In the genomic region with DNA sequence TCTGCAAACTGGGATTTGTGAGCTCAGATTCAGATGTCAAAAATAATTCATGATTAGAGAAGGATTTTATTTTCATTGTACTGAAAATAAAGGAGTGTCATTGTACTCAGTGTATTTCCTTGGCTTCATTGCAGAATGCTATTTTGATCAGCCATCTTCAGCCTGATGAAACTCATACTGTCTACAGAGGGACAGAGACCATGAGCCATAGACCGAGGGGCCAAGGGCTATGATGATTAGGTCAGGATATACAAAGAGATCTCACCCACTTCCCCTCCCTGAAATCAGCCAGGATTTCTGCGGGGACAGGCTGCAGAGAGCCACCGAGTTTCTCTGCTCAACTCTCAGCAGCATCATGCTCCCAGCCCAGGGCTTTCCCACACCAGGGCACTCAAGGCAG, we compare ENCODE assay signal across 15 cellular contexts. TPM values are rescaled to one million over a fixed set of nuclear protein-coding genes. Genes with fewer than 3 reads are reported as not detected.
"Had no signal": no experiment of that assay in that cellular context is flagged by ENCODE, and none has a peak within 500 bp of the region (broad histone marks: within the 10 kb centered on the region; RNA-seq: fewer than 3 reads in every experiment).

No MANE protein-coding gene starts in this region.

- H3K27ac Mint-ChIP-seq: activated naive CD4-positive, alpha-beta T cell treated with anti-CD3 and anti-CD28 coated beads, Interleukin-2, amount 10 ng/mL, durations not matched to agents 7 days and 5 days; activated T-helper 17 cell treated with anti-CD3 and anti-CD28 coated beads, Interleukin-2, amount 50 U/mL, for 72 hours; naive thymus-derived CD4-positive, alpha-beta T cell had no signal

- H3K27ac ChIP-seq: prostate gland, right lobe of liver, SK-N-MC, VCaP had no signal

- H3K4me3 ChIP-seq: prostate gland, right lobe of liver, SK-N-MC, spleen had no signal

- H3K9me3 Mint-ChIP-seq: activated naive CD4-positive, alpha-beta T cell treated with anti-CD3 and anti-CD28 coated beads, Interleukin-2, amount 10 ng/mL, durations not matched to agents 7 days and 5 days; activated T-helper 17 cell treated with anti-CD3 and anti-CD28 coated beads, Interleukin-2, amount 50 U/mL, for 72 hours; endodermal cell had no signal

- H3K4me1 ChIP-seq: prostate gland had no signal

- H3K4me3 Mint-ChIP-seq: activated naive CD4-positive, alpha-beta T cell treated with anti-CD3 and anti-CD28 coated beads, Interleukin-2, amount 10 ng/mL, durations not matched to agents 7 days and 5 days; activated T-helper 17 cell treated with anti-CD3 and anti-CD28 coated beads, Interleukin-2, amount 50 U/mL, for 72 hours; endodermal cell; naive thymus-derived CD4-positive, alpha-beta T cell had no signal

- ATAC-seq: activated T-helper 17 cell treated with anti-CD3 and anti-CD28 coated beads, Interleukin-2, amount 50 U/mL, for 72 hours; naive thymus-derived CD4-positive, alpha-beta T cell had no signal

- H3K4me1 Mint-ChIP-seq: activated naive CD4-positive, alpha-beta T cell treated with anti-CD3 and anti-CD28 coated beads, Interleukin-2, amount 10 ng/mL, durations not matched to agents 7 days and 5 days; activated T-helper 17 cell treated with anti-CD3 and anti-CD28 coated beads, Interleukin-2, amount 50 U/mL, for 72 hours; naive thymus-derived CD4-positive, alpha-beta T cell had no signal

- H3K36me3 Mint-ChIP-seq: activated naive CD4-positive, alpha-beta T cell treated with anti-CD3 and anti-CD28 coated beads, Interleukin-2, amount 10 ng/mL, durations not matched to agents 7 days and 5 days; naive thymus-derived CD4-positive, alpha-beta T cell had no signal

- H3K36me3 ChIP-seq: prostate gland, right lobe of liver, spleen had no signal

- DNase-seq: activated CD4-positive, alpha-beta T cell treated with anti-CD3 and anti-CD28 coated beads for 1 hour; activated CD4-positive, alpha-beta T cell treated with anti-CD3 and anti-CD28 coated beads, Interleukin-2, amount 50 U/mL, for 4 hours; activated naive CD4-positive, alpha-beta T cell treated with anti-CD3 and anti-CD28 coated beads, Interleukin-2, amount 10 ng/mL, durations not matched to agents 7 days and 5 days; activated T-cell treated with anti-CD3 and anti-CD28 coated beads for 4 hours; endodermal cell; islet precursor cell; mammary epithelial cell; naive thymus-derived CD4-positive, alpha-beta T cell; right lobe of liver; spleen; trophoblast cell had no signal

- H3K27me3 ChIP-seq: right lobe of liver, spleen had no signal

- H3K9me3 ChIP-seq: prostate gland, right lobe of liver, spleen had no signal

RNA-seq across cellular contexts. Expression of a gene that starts 47.0 kb away (rescaled TPM):
- total RNA-seq: endodermal cell had no signal
